Comparison of ENCODE assay signal across 8 cellular contexts in genomic region chr7:76512941-76513816, GRCh38. TPM values are rescaled to one million over a fixed set of nuclear protein-coding genes. Genes with fewer than 3 reads are reported as not detected.
A peak's percentile ranks its signal among the peaks of the same experiment; 100 is the strongest.
DNase-seq lines count a peak whose midpoint lies in the region; TF ChIP-seq lines count a peak whose summit lies in the region.

No MANE protein-coding gene starts in this region.

- no peak overlapping the region for H2BK120ac ChIP-seq in mesendoderm (ENCODE audit: low read depth, low read length)

- DNase-seq in AG20443 (ENCODE audit: low spot score) = peak; percentile 28
- DNase-seq in GM20000 (ENCODE audit: low spot score) = peak; percentile 30
- DNase-seq in activated T-helper 2 cell treated with anti-CD3 and anti-CD28 coated beads, Interferon-gamma antibody, Interleukin-2, Interleukin-4, amounts not matched to agents 10 μg/mL and 5 μg/mL and 100 μg/mL, durations not matched to agents 14 hours and 24 hours and 36 hours (ENCODE audit: low spot score) = peak; percentile 6
- peak; percentile 81 for DNase-seq in mesendoderm
- no peak for DNase-seq in NCI-H1417 treated with DMSO at 0.1 percent for 48 hours (lab: John Stamatoyannopoulos, UW)
- DNase-seq in activated naive CD4-positive, alpha-beta T cell treated with anti-CD3 and anti-CD28 coated beads for 36 hours = no peak
- DNase-seq in RPMI8226 = no peak
- no peak for DNase-seq in NCI-H1930 (lab: John Stamatoyannopoulos, UW)

- H2BK15ac ChIP-seq in mesendoderm (replicated peaks; ENCODE audit: low read depth) = no peak overlapping the region

- H3K4me1 Mint-ChIP-seq in activated T-helper 2 cell treated with anti-CD3 and anti-CD28 coated beads, Interferon-gamma antibody, Interleukin-2, Interleukin-4, amounts not matched to agents 10 μg/mL and 5 μg/mL and 100 μg/mL, durations not matched to agents 14 hours and 24 hours and 36 hours (ENCODE audit: low read depth) = no peaks in the 10 kb centered on the region
- H3K4me1 Mint-ChIP-seq in activated naive CD4-positive, alpha-beta T cell treated with anti-CD3 and anti-CD28 coated beads for 36 hours (ENCODE audit: low read depth) = no peaks in the 10 kb centered on the region

- no peak overlapping the region for H3K4ac ChIP-seq in mesendoderm (ENCODE audit: low read depth, low read length)

- TF ChIP-seq CTCF in GM20000 (IDR thresholded peaks at IDR 0.05; ENCODE audit: extremely low read depth, missing control alignments) = no peak

- no peak overlapping the region for H3K4me2 ChIP-seq in mesendoderm (ENCODE audit: low read length)

- H3K4me3 ChIP-seq in mesendoderm (ENCODE audit: low read length) = no peak overlapping the region

- no peak overlapping the region for H4K8ac ChIP-seq in mesendoderm (ENCODE audit: low read depth, low read length)

- WGBS in mesendoderm (ENCODE audit: extremely low coverage, insufficient coverage, low lambda C conversion rate) = no CpG with 5 or more reads among the region's 21 CpGs

- no peak overlapping the region for H3K4me3 Mint-ChIP-seq in activated T-helper 2 cell treated with anti-CD3 and anti-CD28 coated beads, Interferon-gamma antibody, Interleukin-2, Interleukin-4, amounts not matched to agents 10 μg/mL and 5 μg/mL and 100 μg/mL, durations not matched to agents 14 hours and 24 hours and 36 hours (ENCODE audit: low read depth)
- no peak overlapping the region for H3K4me3 Mint-ChIP-seq in activated naive CD4-positive, alpha-beta T cell treated with anti-CD3 and anti-CD28 coated beads for 36 hours

- no peak overlapping the region for H3K27ac Mint-ChIP-seq in activated T-helper 2 cell treated with anti-CD3 and anti-CD28 coated beads, Interferon-gamma antibody, Interleukin-2, Interleukin-4, amounts not matched to agents 10 μg/mL and 5 μg/mL and 100 μg/mL, durations not matched to agents 14 hours and 24 hours and 36 hours
- H3K27ac Mint-ChIP-seq in activated naive CD4-positive, alpha-beta T cell treated with anti-CD3 and anti-CD28 coated beads for 36 hours = no peak overlapping the region

- intact Hi-C loops in activated T-helper 2 cell treated with anti-CD3 and anti-CD28 coated beads, Interferon-gamma antibody, Interleukin-2, Interleukin-4, amounts not matched to agents 10 μg/mL and 5 μg/mL and 100 μg/mL, durations not matched to agents 14 hours and 24 hours and 36 hours (cut with micrococcal nuclease) = no loop called here
- intact Hi-C loops in activated naive CD4-positive, alpha-beta T cell treated with anti-CD3 and anti-CD28 coated beads for 36 hours (cut with micrococcal nuclease) = no loop called here

- H2AK5ac ChIP-seq in mesendoderm (ENCODE audit: low read length) = no peak overlapping the region

- CTCF ChIA-PET in activated naive CD4-positive, alpha-beta T cell treated with anti-CD3 and anti-CD28 coated beads for 36 hours (lab: Charles Lee) = no interaction called here

- no peaks in the 10 kb centered on the region for H3K9me3 Mint-ChIP-seq in activated T-helper 2 cell treated with anti-CD3 and anti-CD28 coated beads, Interferon-gamma antibody, Interleukin-2, Interleukin-4, amounts not matched to agents 10 μg/mL and 5 μg/mL and 100 μg/mL, durations not matched to agents 14 hours and 24 hours and 36 hours
- no peaks in the 10 kb centered on the region for H3K9me3 Mint-ChIP-seq in activated naive CD4-positive, alpha-beta T cell treated with anti-CD3 and anti-CD28 coated beads for 36 hours

- H3K79me2 ChIP-seq in mesendoderm (ENCODE audit: control insufficient read depth, insufficient read depth, low read length) = no peaks in the 10 kb centered on the region

- no peak overlapping the region for H2BK5ac ChIP-seq in mesendoderm (ENCODE audit: low read length)

- H3K27me3 Mint-ChIP-seq in activated T-helper 2 cell treated with anti-CD3 and anti-CD28 coated beads, Interferon-gamma antibody, Interleukin-2, Interleukin-4, amounts not matched to agents 10 μg/mL and 5 μg/mL and 100 μg/mL, durations not matched to agents 14 hours and 24 hours and 36 hours (ENCODE audit: low read depth) = no peaks in the 10 kb centered on the region
- H3K27me3 Mint-ChIP-seq in activated naive CD4-positive, alpha-beta T cell treated with anti-CD3 and anti-CD28 coated beads for 36 hours (ENCODE audit: low read depth) = no peaks in the 10 kb centered on the region

- H3K79me1 ChIP-seq in mesendoderm (ENCODE audit: low read length) = no peaks in the 10 kb centered on the region

- peaks cover 2% of the 10 kb centered on the region for H3K4me1 ChIP-seq in mesendoderm (ENCODE audit: control insufficient read depth, low read depth, low read length)

- H3K23ac ChIP-seq in mesendoderm (ENCODE audit: low read length) = no peak overlapping the region

- H3K18ac ChIP-seq in mesendoderm (ENCODE audit: low read length) = no peak overlapping the region

- no peak overlapping the region for H3K27ac ChIP-seq in mesendoderm (ENCODE audit: low read depth, low read length)

- H3K56ac ChIP-seq in mesendoderm (ENCODE audit: low read length) = no peak overlapping the region

- H3K27me3 ChIP-seq in mesendoderm (ENCODE audit: insufficient read depth, low read length, poor library complexity) = no peaks in the 10 kb centered on the region

- no peak overlapping the region for H3K9ac ChIP-seq in mesendoderm (ENCODE audit: low read length)

- H3K36me3 ChIP-seq in mesendoderm (ENCODE audit: control insufficient read depth, insufficient read depth, low read length) = no peaks in the 10 kb centered on the region

- H3K36me3 Mint-ChIP-seq in activated T-helper 2 cell treated with anti-CD3 and anti-CD28 coated beads, Interferon-gamma antibody, Interleukin-2, Interleukin-4, amounts not matched to agents 10 μg/mL and 5 μg/mL and 100 μg/mL, durations not matched to agents 14 hours and 24 hours and 36 hours (ENCODE audit: low read depth) = no peaks in the 10 kb centered on the region
- no peaks in the 10 kb centered on the region for H3K36me3 Mint-ChIP-seq in activated naive CD4-positive, alpha-beta T cell treated with anti-CD3 and anti-CD28 coated beads for 36 hours (ENCODE audit: low read depth)

- no peak overlapping the region for H4K5ac ChIP-seq in mesendoderm (ENCODE audit: low read length)

RNA-seq across cellular contexts. Expression of gene UPK3B, which starts 2.8 kb away (rescaled TPM):
- 1.0 and 1.2 TPM in 2 replicates for total RNA-seq in activated T-helper 2 cell treated with anti-CD3 and anti-CD28 coated beads, Interferon-gamma antibody, Interleukin-2, Interleukin-4, amounts not matched to agents 10 μg/mL and 5 μg/mL and 100 μg/mL, durations not matched to agents 14 hours and 24 hours and 36 hours
- polyA plus RNA-seq in mesendoderm (2013, experiment 1 of 2) = 4.3 TPM
- polyA plus RNA-seq in mesendoderm (2013, experiment 2 of 2) = 4.5 TPM
- total RNA-seq in activated naive CD4-positive, alpha-beta T cell treated with anti-CD3 and anti-CD28 coated beads for 36 hours = under 1 TPM in 1 of 2 experiments, not detected in 1; 0.52 TPM

RNA-seq across cellular contexts. Expression of gene SPDYE16, which starts 29.9 kb away (rescaled TPM):
- 0.14 and 0.30 TPM in 2 replicates for total RNA-seq in activated T-helper 2 cell treated with anti-CD3 and anti-CD28 coated beads, Interferon-gamma antibody, Interleukin-2, Interleukin-4, amounts not matched to agents 10 μg/mL and 5 μg/mL and 100 μg/mL, durations not matched to agents 14 hours and 24 hours and 36 hours
- not detected for polyA plus RNA-seq in mesendoderm (2013, experiment 1 of 2)
- not detected for polyA plus RNA-seq in mesendoderm (2013, experiment 2 of 2)
- under 1 TPM in 1 of 2 experiments, not detected in 1; 0.12 TPM for total RNA-seq in activated naive CD4-positive, alpha-beta T cell treated with anti-CD3 and anti-CD28 coated beads for 36 hours

RNA-seq across cellular contexts. Expression of gene DTX2, which starts 51.7 kb away (rescaled TPM):
- total RNA-seq in activated T-helper 2 cell treated with anti-CD3 and anti-CD28 coated beads, Interferon-gamma antibody, Interleukin-2, Interleukin-4, amounts not matched to agents 10 μg/mL and 5 μg/mL and 100 μg/mL, durations not matched to agents 14 hours and 24 hours and 36 hours = 24.7 and 26.3 TPM in 2 replicates
- 18.1 TPM for polyA plus RNA-seq in mesendoderm (2013, experiment 1 of 2)
- polyA plus RNA-seq in mesendoderm (2013, experiment 2 of 2) = 18.4 TPM
- 10 to 100 TPM; 17.9 to 22.0 TPM for total RNA-seq in activated naive CD4-positive, alpha-beta T cell treated with anti-CD3 and anti-CD28 coated beads for 36 hours

Comparison
In these comparisons a context has a peak if more than half of its experiments do, and no peak if none do; other contexts are left out.
1. DNase-seq: peak in AG20443 (single experiment), GM20000 (single experiment), activated T-helper 2 cell treated with anti-CD3 and anti-CD28 coated beads, Interferon-gamma antibody, Interleukin-2, Interleukin-4, amounts not matched to agents 10 μg/mL and 5 μg/mL and 100 μg/mL, durations not matched to agents 14 hours and 24 hours and 36 hours (single experiment) and mesendoderm (single experiment); none in NCI-H1417 treated with DMSO at 0.1 percent for 48 hours (single experiment), activated naive CD4-positive, alpha-beta T cell treated with anti-CD3 and anti-CD28 coated beads for 36 hours (single experiment), RPMI8226 (single experiment) and NCI-H1930 (0 of 2).